In the genomic region with DNA sequence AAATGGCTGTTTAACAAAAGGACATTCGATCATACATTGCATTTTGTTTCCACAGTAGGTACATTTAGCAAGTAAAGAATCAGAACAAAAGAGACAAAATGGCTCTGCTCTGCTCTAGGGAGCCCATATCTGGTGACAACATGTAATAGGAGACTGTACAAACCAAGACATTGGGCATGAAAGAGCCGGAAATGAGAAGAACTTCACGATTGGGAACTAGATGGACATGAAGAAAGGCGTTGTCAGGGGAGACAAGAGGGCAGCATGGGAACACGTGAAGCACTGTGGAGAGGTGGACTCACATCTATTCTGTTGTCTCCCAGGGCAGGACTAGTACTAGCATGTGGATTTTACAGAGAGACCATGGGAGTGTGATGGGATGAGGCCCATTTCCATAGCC, we compare ENCODE assay signal across 14 cellular contexts.
A peak's percentile ranks its signal among the peaks of the same experiment; 100 is the strongest.
DNase-seq lines count a peak whose midpoint lies in the region; ATAC-seq lines count a peak whose summit lies in the region.
"Had no signal": no experiment of that assay in that cellular context is flagged by ENCODE, and none has a peak within 500 bp of the region (broad histone marks: within the 10 kb centered on the region; RNA-seq: fewer than 3 reads in every experiment).

No MANE protein-coding gene starts in this region.

- no peak overlapping the region for H2BK15ac ChIP-seq in neuronal stem cell (ENCODE audit: low read length)

- CTCF ChIA-PET in activated CD8-positive, alpha-beta T cell treated with anti-CD3 and anti-CD28 coated beads, Interleukin-2, amount 10 ng/mL, durations not matched to agents 7 days and 5 days (lab: Charles Lee), result no interaction called here

- no peak overlapping the region for H3K9ac ChIP-seq in neuronal stem cell (ENCODE audit: low read depth, low read length, poor library complexity)
- H3K9ac ChIP-seq: BLaER1, GM23248 had no signal

- no peak overlapping the region for H2BK120ac ChIP-seq in neuronal stem cell (ENCODE audit: low read depth, low read length)

- no peak overlapping the region for H3K27ac Mint-ChIP-seq in activated CD8-positive, alpha-beta T cell treated with anti-CD3 and anti-CD28 coated beads, Interleukin-2, amount 10 ng/mL, durations not matched to agents 7 days and 5 days
- H3K27ac Mint-ChIP-seq: CD8-positive, alpha-beta memory T cell had no signal

- peaks cover 0 to 4% of the 10 kb centered on the region in 2 donors for H3K4me1 ChIP-seq in neuronal stem cell (ENCODE audit: control insufficient read depth in 2 of 2, insufficient read depth in 1 of 2, low read depth in 1 of 2, low read length in 2 of 2)
- H3K4me1 ChIP-seq: Caco-2 had no signal

- no peak overlapping the region for H3K4ac ChIP-seq in neuronal stem cell (ENCODE audit: low read length)

- no peaks in the 10 kb centered on the region for H3K27me3 Mint-ChIP-seq in activated CD8-positive, alpha-beta T cell treated with anti-CD3 and anti-CD28 coated beads, Interleukin-2, amount 10 ng/mL, durations not matched to agents 7 days and 5 days (ENCODE audit: low read depth)

- no peak overlapping the region for H2BK12ac ChIP-seq in neuronal stem cell (ENCODE audit: low read length)

- H3K79me1 ChIP-seq in neuronal stem cell (ENCODE audit: low read depth, low read length), result no peaks in the 10 kb centered on the region

- H3K23ac ChIP-seq in neuronal stem cell (ENCODE audit: low read depth, low read length, poor library complexity), result no peak overlapping the region

- no peaks in the 10 kb centered on the region for H3K9me3 Mint-ChIP-seq in activated CD8-positive, alpha-beta T cell treated with anti-CD3 and anti-CD28 coated beads, Interleukin-2, amount 10 ng/mL, durations not matched to agents 7 days and 5 days (ENCODE audit: insufficient read depth)

- no peak overlapping the region for H4K91ac ChIP-seq in neuronal stem cell (ENCODE audit: low read depth, low read length, poor library complexity)

- H2BK5ac ChIP-seq in neuronal stem cell (ENCODE audit: low read length), result no peak overlapping the region

- H2AK5ac ChIP-seq in neuronal stem cell (ENCODE audit: low read depth, low read length), result no peak overlapping the region

- no peak overlapping the region for H3K27ac ChIP-seq in neuronal stem cell (replicated peaks; ENCODE audit: low read length)
- H3K27ac ChIP-seq: BLaER1, GM23248 had no signal

- ATAC-seq in activated CD8-positive, alpha-beta T cell treated with anti-CD3 and anti-CD28 coated beads, Interleukin-2, amount 10 ng/mL, durations not matched to agents 7 days and 5 days, result no peak

- H3K14ac ChIP-seq in neuronal stem cell (ENCODE audit: low read length), result no peak overlapping the region

- WGBS in neuronal stem cell (ENCODE audit: extremely low coverage in 2 of 2, insufficient read length in 2 of 2, insufficient replicate concordance in 1 of 2), 2 donors, result no CpG with 5 or more reads among the region's 5 CpGs

- H3K18ac ChIP-seq in neuronal stem cell (ENCODE audit: low read length), result no peak overlapping the region

- H3K9me3 ChIP-seq in neuronal stem cell (replicated peaks in 1 of 2; ENCODE audit: control insufficient read depth in 2 of 2, insufficient read depth in 1 of 2, low read depth in 1 of 2, low read length in 2 of 2), result no peaks in the 10 kb centered on the region
- H3K9me3 ChIP-seq: BLaER1, Caco-2 had no signal

- no peaks in the 10 kb centered on the region for H3K36me3 ChIP-seq in neuronal stem cell (replicated peaks in 1 of 2; ENCODE audit: control insufficient read depth in 2 of 2, insufficient read depth in 2 of 2, low read length in 2 of 2)
- H3K36me3 ChIP-seq: BLaER1 had no signal

- H3K4me1 Mint-ChIP-seq in activated CD8-positive, alpha-beta T cell treated with anti-CD3 and anti-CD28 coated beads, Interleukin-2, amount 10 ng/mL, durations not matched to agents 7 days and 5 days (ENCODE audit: low read depth), result no peaks in the 10 kb centered on the region
- H3K4me1 Mint-ChIP-seq: CD8-positive, alpha-beta memory T cell had no signal

- H3K4me2 ChIP-seq in neuronal stem cell (ENCODE audit: insufficient read depth, low read length, poor library complexity, severe bottlenecking), result no peak overlapping the region
- H3K4me2 ChIP-seq: BLaER1 had no signal

- POLR2A ChIA-PET in activated CD8-positive, alpha-beta T cell treated with anti-CD3 and anti-CD28 coated beads, Interleukin-2, amount 10 ng/mL, durations not matched to agents 7 days and 5 days (lab: Charles Lee), result no interaction called here

- no peaks in the 10 kb centered on the region for H3K36me3 Mint-ChIP-seq in activated CD8-positive, alpha-beta T cell treated with anti-CD3 and anti-CD28 coated beads, Interleukin-2, amount 10 ng/mL, durations not matched to agents 7 days and 5 days (ENCODE audit: low read depth)
- H3K36me3 Mint-ChIP-seq: CD8-positive, alpha-beta memory T cell had no signal

- no peak overlapping the region for H3K4me3 Mint-ChIP-seq in activated CD8-positive, alpha-beta T cell treated with anti-CD3 and anti-CD28 coated beads, Interleukin-2, amount 10 ng/mL, durations not matched to agents 7 days and 5 days
- H3K4me3 Mint-ChIP-seq: CD8-positive, alpha-beta memory T cell had no signal

- H4K8ac ChIP-seq in neuronal stem cell (ENCODE audit: low read depth, low read length), result no peak overlapping the region

- no peaks in the 10 kb centered on the region for H3K27me3 ChIP-seq in neuronal stem cell (ENCODE audit: control insufficient read depth in 3 of 3, insufficient read depth in 3 of 3, low read depth in 1 of 3, low read length in 3 of 3)
- H3K27me3 ChIP-seq: BLaER1 had no signal

- peak; percentile 85 for DNase-seq in DMS153 (lab: John Stamatoyannopoulos, UW)
- peak; percentile 45 for DNase-seq in NCI-H146 (lab: John Stamatoyannopoulos, UW)
- DNase-seq in NCI-H748 (lab: John Stamatoyannopoulos, UW; ENCODE audit: unreplicated experiment), result peak; percentile 73
- DNase-seq in neuronal stem cell (ENCODE audit: low spot score), result no peak
- DNase-seq in kidney glomerular epithelial cell (lab: John Stamatoyannopoulos, UW), result no peak
- DNase-seq in activated CD8-positive, alpha-beta memory T cell treated with anti-CD3 and anti-CD28 coated beads for 24 hours, result no peak
- no peak for DNase-seq in activated CD8-positive, alpha-beta T cell treated with anti-CD3 and anti-CD28 coated beads, Interleukin-2, amount 10 ng/mL, durations not matched to agents 7 days and 5 days
- DNase-seq: 8988T; AML-193; Caco-2; CD8-positive, alpha-beta memory T cell; GM23248; H7 had no signal

- peak overlapping the region; percentile 42 for H2AFZ ChIP-seq in neuronal stem cell (ENCODE audit: low read length)
- H2AFZ ChIP-seq: GM23248 had no signal

- peak overlapping the region in 1 of 2 donors; percentile 30 for H3K4me3 ChIP-seq in neuronal stem cell (ENCODE audit: low read length in 2 of 2)
- H3K4me3 ChIP-seq: BLaER1, GM23248 had no signal

Comparison
In these comparisons a context has a peak if more than half of its experiments do, and no peak if none do; other contexts are left out.
1. DNase-seq: peak in DMS153 (single experiment), NCI-H146 (single experiment) and NCI-H748 (single experiment); none in neuronal stem cell (single experiment), kidney glomerular epithelial cell (single experiment), activated CD8-positive, alpha-beta memory T cell treated with anti-CD3 and anti-CD28 coated beads for 24 hours (single experiment) and activated CD8-positive, alpha-beta T cell treated with anti-CD3 and anti-CD28 coated beads, Interleukin-2, amount 10 ng/mL, durations not matched to agents 7 days and 5 days (single experiment).